In genomic region chr1:22141493-22141892, GRCh38 we compare ENCODE assay signal across 11 cellular contexts. TPM values are rescaled to one million over a fixed set of nuclear protein-coding genes. Genes with fewer than 3 reads are reported as not detected.
DNase-seq lines count a peak whose midpoint lies in the region; ATAC-seq lines count a peak whose summit lies in the region.
"Had no signal": no experiment of that assay in that cellular context is flagged by ENCODE, and none has a peak within 500 bp of the region (broad histone marks: within the 10 kb centered on the region; RNA-seq: fewer than 3 reads in every experiment).

No MANE protein-coding gene starts in this region.

- H3K4me1 Mint-ChIP-seq in activated CD4-positive, alpha-beta memory T cell treated with anti-CD3 and anti-CD28 coated beads, Interleukin-2, amount 10 ng/mL, durations not matched to agents 7 days and 5 days: peaks cover 6% of the 10 kb centered on the region

- ATAC-seq in HG02798 (IDR thresholded peaks at IDR 0.05; ENCODE audit: poor library complexity, unreplicated experiment): no peak

- H3K9me3 ChIP-seq in iPS-20b (ENCODE audit: insufficient read depth, low read depth, low read length): no peaks in the 10 kb centered on the region
- H3K9me3 ChIP-seq in skeletal muscle tissue (ENCODE audit: control insufficient read depth in 3 of 3, low read length in 3 of 3): no peaks in the 10 kb centered on the region
- H3K9me3 ChIP-seq: A549 had no signal

- peak overlapping the region; percentile 62 for H3K4me3 ChIP-seq in iPS-20b (ENCODE audit: low read length)
- peak overlapping the region; percentile 30 to 67 (median 62) for H3K4me3 ChIP-seq in skeletal muscle tissue (ENCODE audit: low read length in 3 of 3)

- H3K4me1 ChIP-seq in iPS-20b (ENCODE audit: insufficient read depth, low read length) (peaks cover 21% of the 10 kb centered on the region), skeletal muscle tissue (ENCODE audit: control insufficient read depth in 3 of 3, insufficient read depth in 3 of 3, low read length in 3 of 3) (peaks cover 10 to 34% (median 12%) of the 10 kb centered on the region in 3 donors)

- CTCF ChIA-PET in activated CD4-positive, alpha-beta memory T cell treated with anti-CD3 and anti-CD28 coated beads, Interleukin-2, amount 10 ng/mL, durations not matched to agents 7 days and 5 days (lab: Charles Lee): no interaction called here

- H3K27me3 Mint-ChIP-seq in activated CD4-positive, alpha-beta memory T cell treated with anti-CD3 and anti-CD28 coated beads, Interleukin-2, amount 10 ng/mL, durations not matched to agents 7 days and 5 days: peaks cover 53% of the 10 kb centered on the region

- no peaks in the 10 kb centered on the region for H3K36me3 ChIP-seq in iPS-20b (ENCODE audit: insufficient read depth, low read depth, low read length)
- H3K36me3 ChIP-seq in skeletal muscle tissue (ENCODE audit: control insufficient read depth in 3 of 3, insufficient read depth in 3 of 3, low read length in 3 of 3): no peaks in the 10 kb centered on the region

- H3K9ac ChIP-seq in iPS-20b (ENCODE audit: low read depth, low read length) (peak overlapping the region; percentile 37; the same call in 1 of the 2 replicates), skeletal muscle tissue (ENCODE audit: low read depth in 1 of 3, low read length in 3 of 3) (peak overlapping the region in 2 of 3 donors; percentile 57 to 69)

- POLR2A ChIA-PET in activated CD4-positive, alpha-beta memory T cell treated with anti-CD3 and anti-CD28 coated beads, Interleukin-2, amount 10 ng/mL, durations not matched to agents 7 days and 5 days (lab: Charles Lee): no interaction called here

- no peaks in the 10 kb centered on the region for H3K36me3 Mint-ChIP-seq in activated CD4-positive, alpha-beta memory T cell treated with anti-CD3 and anti-CD28 coated beads, Interleukin-2, amount 10 ng/mL, durations not matched to agents 7 days and 5 days (ENCODE audit: low read depth)

- peak overlapping the region; percentile 27 for H3K4me3 Mint-ChIP-seq in activated CD4-positive, alpha-beta memory T cell treated with anti-CD3 and anti-CD28 coated beads, Interleukin-2, amount 10 ng/mL, durations not matched to agents 7 days and 5 days

- DNase-seq in NCI-H2227 (lab: John Stamatoyannopoulos, UW; ENCODE audit: unreplicated experiment): peak; percentile 33
- DNase-seq in NCI-H2227 treated with DMSO at 0.1 percent for 48 hours (lab: John Stamatoyannopoulos, UW): no peak
- no peak for DNase-seq in activated CD4-positive, alpha-beta memory T cell treated with anti-CD3 and anti-CD28 coated beads, Interleukin-2, amount 10 ng/mL, durations not matched to agents 7 days and 5 days
- DNase-seq in cerebellar cortex (ENCODE audit: low spot score): no peak
- no peak for DNase-seq in NCI-H774 (lab: John Stamatoyannopoulos, UW)
- DNase-seq: stimulated activated CD4-positive, alpha-beta T cell treated with anti-CD3 and anti-CD28 coated beads, Interleukin-1b, Interleukin-23, amount 100 ng/mL, for 48 hours had no signal

- H3K27ac ChIP-seq in iPS-20b (ENCODE audit: low read length) (no peak overlapping the region), skeletal muscle tissue (ENCODE audit: low read depth, low read length) (no peak overlapping the region)
- H3K27ac ChIP-seq: HL-60 had no signal

- no peak overlapping the region for H3K27ac Mint-ChIP-seq in activated CD4-positive, alpha-beta memory T cell treated with anti-CD3 and anti-CD28 coated beads, Interleukin-2, amount 10 ng/mL, durations not matched to agents 7 days and 5 days

- H3K27me3 ChIP-seq in iPS-20b (ENCODE audit: insufficient read depth, low read length) (peaks cover 64% of the 10 kb centered on the region), skeletal muscle tissue (ENCODE audit: control insufficient read depth in 3 of 3, insufficient read depth in 3 of 3, low read length in 3 of 3) (peaks cover 8 to 37% (median 36%) of the 10 kb centered on the region in 3 donors)

- no peaks in the 10 kb centered on the region for H3K9me3 Mint-ChIP-seq in activated CD4-positive, alpha-beta memory T cell treated with anti-CD3 and anti-CD28 coated beads, Interleukin-2, amount 10 ng/mL, durations not matched to agents 7 days and 5 days

RNA-seq across cellular contexts. Expression of gene WNT4, which starts 1.4 kb away (rescaled TPM):
- not detected for total RNA-seq in activated CD4-positive, alpha-beta memory T cell treated with anti-CD3 and anti-CD28 coated beads, Interleukin-2, amount 10 ng/mL, durations not matched to agents 7 days and 5 days
- 3.1 TPM for total RNA-seq in skeletal muscle tissue
